Comparison of ENCODE assay signal across 13 cellular contexts in the genomic region with DNA sequence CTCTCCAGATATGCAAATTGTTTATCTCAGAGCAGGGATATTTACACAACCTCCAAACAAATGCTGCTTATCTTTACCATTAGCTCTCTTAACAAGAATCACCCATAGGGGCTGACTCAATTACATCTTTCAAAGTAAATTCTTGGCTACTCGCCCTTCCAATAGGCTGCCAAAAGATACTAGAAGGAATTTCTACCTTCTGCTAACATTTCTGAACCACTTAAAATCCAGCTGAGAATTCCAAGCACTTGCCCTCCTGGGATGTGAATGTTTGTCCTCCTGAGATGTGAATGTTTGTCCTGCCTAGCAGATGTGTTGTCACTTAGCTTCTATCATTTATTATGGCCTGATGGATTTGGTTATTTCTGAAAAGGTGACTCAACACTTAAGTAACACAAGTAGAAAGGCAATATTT.
DNase-seq lines count a peak whose midpoint lies in the region; ATAC-seq and TF ChIP-seq lines count a peak whose summit lies in the region.
"Had no signal": no experiment of that assay in that cellular context is flagged by ENCODE, and none has a peak within 500 bp of the region (broad histone marks: within the 10 kb centered on the region; RNA-seq: fewer than 3 reads in every experiment).

No MANE protein-coding gene starts in this region.

- H3K79me2 ChIP-seq in GM23338 (replicated peaks; ENCODE audit: insufficient read depth) (no peaks in the 10 kb centered on the region), SK-N-SH (ENCODE audit: insufficient read depth) (no peaks in the 10 kb centered on the region)

- DNase-seq in GM23338 (ENCODE audit: low spot score) (peak; percentile 84), SK-N-SH (no peak), glomerular visceral epithelial cell (ENCODE audit: extremely low spot score) (peak; percentile 16), smooth muscle cell of the brain vasculature (ENCODE audit: low read depth, low spot score) (peak; percentile 54), Peyer's patch (no peak), NOMO-1 treated with dmso at 0.1 percent for 144 hours (lab: John Stamatoyannopoulos, UW; ENCODE audit: unreplicated experiment) (no peak), NCI-H2107 treated with DMSO at 0.1 percent for 48 hours (lab: John Stamatoyannopoulos, UW; ENCODE audit: unreplicated experiment) (no peak)
- DNase-seq: activated CD8-positive, alpha-beta T cell treated with anti-CD3 and anti-CD28 coated beads, Interleukin-2, amount 10 ng/mL, durations not matched to agents 7 days and 5 days; naive thymus-derived CD4-positive, alpha-beta T cell; NCI-H1694 treated with DMSO at 0.1 percent for 48 hours; OCI-M1; T-helper 2 cell had no signal

- H3K4me3 ChIP-seq in GM23338 (no peak overlapping the region), SK-N-SH (ENCODE audit: low read depth in 2 of 2, low read length in 1 of 2) (no peak overlapping the region), Peyer's patch (no peak overlapping the region)

- H3K4me1 Mint-ChIP-seq in GM23338, result peaks cover 26% of the 10 kb centered on the region
- H3K4me1 Mint-ChIP-seq: naive thymus-derived CD4-positive, alpha-beta T cell had no signal

- no peak overlapping the region for H3K27ac Mint-ChIP-seq in GM23338
- H3K27ac Mint-ChIP-seq: activated CD8-positive, alpha-beta T cell treated with anti-CD3 and anti-CD28 coated beads, Interleukin-2, amount 10 ng/mL, durations not matched to agents 7 days and 5 days; activated naive CD4-positive, alpha-beta T cell treated with anti-CD3 and anti-CD28 coated beads, Interleukin-2, amount 50 U/mL, for 72 hours; naive thymus-derived CD4-positive, alpha-beta T cell had no signal

- no peaks in the 10 kb centered on the region for H3K9me2 ChIP-seq in GM23338 (ENCODE audit: insufficient read depth)
- no peaks in the 10 kb centered on the region for H3K9me2 ChIP-seq in SK-N-SH

- TF ChIP-seq POLR2A in Peyer's patch (IDR thresholded peaks at IDR 0.05), result no peak

- H4K20me1 ChIP-seq in GM23338 (replicated peaks; ENCODE audit: insufficient read depth), result no peaks in the 10 kb centered on the region
- H4K20me1 ChIP-seq in SK-N-SH (ENCODE audit: insufficient read depth), result no peaks in the 10 kb centered on the region

- CTCF ChIA-PET in SK-N-SH (lab: Yijun Ruan, JAX), result interaction anchor here (1.2 kb wide), 1 partner anchor 19 kb away, joined by 3 read pairs; no protein-coding TSS in a partner anchor

- H3K36me3 ChIP-seq in GM23338 (ENCODE audit: insufficient read depth), result no peaks in the 10 kb centered on the region
- H3K36me3 ChIP-seq in SK-N-SH (replicated peaks in 1 of 2; ENCODE audit: control insufficient read depth in 1 of 2, insufficient read depth in 2 of 2, low read length in 1 of 2), result peaks cover 0 to 3% of the 10 kb centered on the region in 2 experiments
- no peaks in the 10 kb centered on the region for H3K36me3 ChIP-seq in Peyer's patch

- TF ChIP-seq EP300 in SK-N-SH (IDR thresholded peaks at IDR 0.05; ENCODE audit: borderline replicate concordance in 1 of 2, low read depth in 1 of 2, low read length in 1 of 2), result peak; percentile 51 to 80

- H3K4me2 ChIP-seq in GM23338, result 0 out of 2 replicates have a peak overlapping the region, but pooled peaks have one; percentile 1
- H3K4me2 ChIP-seq in SK-N-SH, result peak overlapping the region; percentile 24; the same call in 1 of the 2 replicates

- H3K9ac ChIP-seq in SK-N-SH, result no peak overlapping the region

- TF ChIP-seq RAD21 in SK-N-SH (IDR thresholded peaks at IDR 0.05; ENCODE audit: low read length), result no peak

- peaks cover 30% of the 10 kb centered on the region for H3K9me3 Mint-ChIP-seq in GM23338

- H3F3A ChIP-seq in GM23338 (replicated peaks; ENCODE audit: low read depth) (no peaks in the 10 kb centered on the region), SK-N-SH (replicated peaks; ENCODE audit: insufficient read depth) (peaks cover 23% of the 10 kb centered on the region)

- H3K27me3 ChIP-seq in GM23338 (ENCODE audit: insufficient read depth), result no peaks in the 10 kb centered on the region
- no peaks in the 10 kb centered on the region for H3K27me3 ChIP-seq in SK-N-SH (ENCODE audit: insufficient read depth)
- no peaks in the 10 kb centered on the region for H3K27me3 ChIP-seq in Peyer's patch

- H3K27me3 Mint-ChIP-seq in GM23338 (ENCODE audit: insufficient read depth, low read depth, poor library complexity), result peaks cover 2% of the 10 kb centered on the region
- H3K27me3 Mint-ChIP-seq: naive thymus-derived CD4-positive, alpha-beta T cell had no signal

- H3K27ac ChIP-seq in GM23338 (ENCODE audit: low read depth) (peak overlapping the region; percentile 54), SK-N-SH (ENCODE audit: low read depth in 2 of 2, low read length in 1 of 2) (peak overlapping the region; percentile 30 to 55; a peak in 3 of 4 replicates), Peyer's patch (no peak overlapping the region)

- no peaks in the 10 kb centered on the region for H3K9me3 ChIP-seq in SK-N-SH
- H3K9me3 ChIP-seq in Peyer's patch, result peaks cover 0 to 3% (median 0%) of the 10 kb centered on the region in 4 donors

- ATAC-seq in GM23338, result peak; percentile 97
- ATAC-seq: activated CD8-positive, alpha-beta T cell treated with anti-CD3 and anti-CD28 coated beads, Interleukin-2, amount 10 ng/mL, durations not matched to agents 7 days and 5 days; activated naive CD4-positive, alpha-beta T cell treated with anti-CD3 and anti-CD28 coated beads, Interleukin-2, amount 50 U/mL, for 72 hours; naive thymus-derived CD4-positive, alpha-beta T cell had no signal

- H3K4me1 ChIP-seq in GM23338 (ENCODE audit: insufficient read depth) (peaks cover 7% of the 10 kb centered on the region; the same call in 1 of the 2 replicates), SK-N-SH (ENCODE audit: control insufficient read depth in 1 of 2, insufficient read depth in 2 of 2, low read depth in 1 of 2, low read length in 1 of 2) (peaks cover 0 to 36% of the 10 kb centered on the region in 2 experiments; a peak in 3 of 4 replicates), Peyer's patch (no peaks in the 10 kb centered on the region)

- TF ChIP-seq CTCF in GM23338 (conservative IDR thresholded peaks at IDR 0.05; ENCODE audit: low read depth in 2 of 2) (no peak), SK-N-SH (IDR thresholded peaks at IDR 0.05) (no peak), Peyer's patch (IDR thresholded peaks at IDR 0.05) (no peak)

- 0 out of 3 replicates have a peak overlapping the region, but pooled peaks have one; percentile 40 for H3K4me3 Mint-ChIP-seq in GM23338
- H3K4me3 Mint-ChIP-seq: activated CD8-positive, alpha-beta T cell treated with anti-CD3 and anti-CD28 coated beads, Interleukin-2, amount 10 ng/mL, durations not matched to agents 7 days and 5 days; naive thymus-derived CD4-positive, alpha-beta T cell had no signal

- POLR2A ChIA-PET in SK-N-SH (lab: Yijun Ruan, JAX), result no interaction called here

- 50% methylated on average over 1 of the region's 1 CpG for WGBS in SK-N-SH (ENCODE audit: low lambda C conversion rate)

- H2AFZ ChIP-seq in GM23338 (no peak overlapping the region), SK-N-SH (ENCODE audit: low read depth) (no peak overlapping the region)

- H3K36me3 Mint-ChIP-seq in GM23338 (ENCODE audit: low read depth), result peaks cover 27% of the 10 kb centered on the region

TF ChIP-seq in GM23338, 12 proteins besides CTCF, POLR2A, EP300 and RAD21:
- TF ChIP-seq NANOG (IDR thresholded peaks at IDR 0.05; ENCODE audit: borderline replicate concordance), result peak; percentile 61; the same call in 1 of the 2 replicates
- no peak for TF ChIP-seq ETS1 (IDR thresholded peaks at IDR 0.05)
TF ChIP-seq in GM23338: peak in this region for 1.

TF ChIP-seq in SK-N-SH, 30 proteins besides CTCF, POLR2A, EP300 and RAD21 (continues in another document):
- peak; percentile 31; the same call in 1 of the 2 replicates for TF ChIP-seq POLR2AphosphoS5 (IDR thresholded peaks at IDR 0.05; ENCODE audit: low read depth, low read length)
- peak; percentile 50; the same call in 1 of the 2 replicates for TF ChIP-seq FOSL2 (IDR thresholded peaks at IDR 0.05; ENCODE audit: borderline replicate concordance, low read depth)
- TF ChIP-seq, protein P1, sequence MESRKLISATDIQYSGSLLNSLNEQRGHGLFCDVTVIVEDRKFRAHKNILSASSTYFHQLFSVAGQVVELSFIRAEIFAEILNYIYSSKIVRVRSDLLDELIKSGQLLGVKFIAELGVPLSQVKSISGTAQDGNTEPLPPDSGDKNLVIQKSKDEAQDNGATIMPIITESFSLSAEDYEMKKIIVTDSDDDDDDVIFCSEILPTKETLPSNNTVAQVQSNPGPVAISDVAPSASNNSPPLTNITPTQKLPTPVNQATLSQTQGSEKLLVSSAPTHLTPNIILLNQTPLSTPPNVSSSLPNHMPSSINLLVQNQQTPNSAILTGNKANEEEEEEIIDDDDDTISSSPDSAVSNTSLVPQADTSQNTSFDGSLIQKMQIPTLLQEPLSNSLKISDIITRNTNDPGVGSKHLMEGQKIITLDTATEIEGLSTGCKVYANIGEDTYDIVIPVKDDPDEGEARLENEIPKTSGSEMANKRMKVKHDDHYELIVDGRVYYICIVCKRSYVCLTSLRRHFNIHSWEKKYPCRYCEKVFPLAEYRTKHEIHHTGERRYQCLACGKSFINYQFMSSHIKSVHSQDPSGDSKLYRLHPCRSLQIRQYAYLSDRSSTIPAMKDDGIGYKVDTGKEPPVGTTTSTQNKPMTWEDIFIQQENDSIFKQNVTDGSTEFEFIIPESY (IDR thresholded peaks at IDR 0.05; ENCODE audit: borderline replicate concordance, low read depth), result no peak
- TF ChIP-seq USF1 (IDR thresholded peaks at IDR 0.05; ENCODE audit: borderline replicate concordance, low read depth), result no peak
- no peak for TF ChIP-seq FOXJ3 (CRISPR knock-in tag; IDR thresholded peaks at IDR 0.05)
- TF ChIP-seq YY1 (IDR thresholded peaks at IDR 0.05; ENCODE audit: low read depth), result no peak
- TF ChIP-seq RCOR1 (IDR thresholded peaks at IDR 0.05; ENCODE audit: low read length), result no peak
- TF ChIP-seq TAF1 (IDR thresholded peaks at IDR 0.05; ENCODE audit: borderline replicate concordance, low read depth, low read length), result no peak

Comparison
In these comparisons a context has a peak if more than half of its experiments do, and no peak if none do; other contexts are left out.
1. DNase-seq: peak in GM23338 (single experiment), glomerular visceral epithelial cell (single experiment) and smooth muscle cell of the brain vasculature (single experiment); none in SK-N-SH (single experiment), Peyer's patch (0 of 3), NOMO-1 treated with dmso at 0.1 percent for 144 hours (single experiment) and NCI-H2107 treated with DMSO at 0.1 percent for 48 hours (single experiment).
2. H3K27ac ChIP-seq: peak in GM23338 (single experiment) and SK-N-SH (2 of 2); none in Peyer's patch (0 of 4).